1 cellular context compared by ENCODE assay signal in the genomic region with DNA sequence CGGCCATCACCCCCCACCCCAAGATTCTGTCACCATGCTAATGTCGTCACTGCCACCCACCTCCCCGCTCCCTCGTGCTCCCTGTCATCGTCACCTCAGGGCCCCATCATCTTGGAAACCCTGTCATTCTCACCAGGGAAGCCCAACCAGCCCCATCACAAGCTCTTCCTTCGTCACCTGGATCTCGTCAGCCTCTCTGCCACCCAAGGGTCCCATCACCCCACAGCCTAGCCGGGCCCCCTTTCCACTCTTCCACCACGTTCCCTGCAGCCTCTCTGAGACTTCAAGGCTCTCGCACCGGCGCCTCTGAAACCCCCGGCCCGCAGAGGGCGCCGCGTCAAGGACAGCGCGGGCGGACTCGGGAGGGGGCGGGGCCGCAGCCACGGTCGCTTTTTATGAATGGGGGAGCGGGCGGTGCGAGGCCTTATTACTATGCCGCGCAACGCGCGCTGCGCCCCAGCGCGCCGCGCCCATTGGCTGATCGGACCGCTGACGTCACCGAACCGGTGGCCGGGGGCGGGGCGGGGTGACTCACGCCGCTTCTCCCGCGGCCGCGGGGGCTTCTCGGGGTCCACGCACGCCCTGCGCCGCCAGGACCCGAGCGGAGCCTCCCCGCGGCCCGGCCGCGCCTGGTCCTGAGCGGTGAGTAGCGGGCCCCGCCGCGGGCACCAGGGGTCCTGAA.
TF ChIP-seq lines count a peak whose summit lies in the region.

A gene with protein sequence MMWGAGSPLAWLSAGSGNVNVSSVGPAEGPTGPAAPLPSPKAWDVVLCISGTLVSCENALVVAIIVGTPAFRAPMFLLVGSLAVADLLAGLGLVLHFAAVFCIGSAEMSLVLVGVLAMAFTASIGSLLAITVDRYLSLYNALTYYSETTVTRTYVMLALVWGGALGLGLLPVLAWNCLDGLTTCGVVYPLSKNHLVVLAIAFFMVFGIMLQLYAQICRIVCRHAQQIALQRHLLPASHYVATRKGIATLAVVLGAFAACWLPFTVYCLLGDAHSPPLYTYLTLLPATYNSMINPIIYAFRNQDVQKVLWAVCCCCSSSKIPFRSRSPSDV (plus strand): TSS at position 527 of the 682 bp plus-strand sequence. CDS start 1,177 bp downstream, outside the sequence.

TF ChIP-seq in IMR-90, 13 proteins besides CTCF, POLR2A, EP300 and RAD21 (continued from another document):
- TF ChIP-seq, protein P1, sequence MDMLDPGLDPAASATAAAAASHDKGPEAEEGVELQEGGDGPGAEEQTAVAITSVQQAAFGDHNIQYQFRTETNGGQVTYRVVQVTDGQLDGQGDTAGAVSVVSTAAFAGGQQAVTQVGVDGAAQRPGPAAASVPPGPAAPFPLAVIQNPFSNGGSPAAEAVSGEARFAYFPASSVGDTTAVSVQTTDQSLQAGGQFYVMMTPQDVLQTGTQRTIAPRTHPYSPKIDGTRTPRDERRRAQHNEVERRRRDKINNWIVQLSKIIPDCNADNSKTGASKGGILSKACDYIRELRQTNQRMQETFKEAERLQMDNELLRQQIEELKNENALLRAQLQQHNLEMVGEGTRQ (IDR thresholded peaks at IDR 0.05; ENCODE audit: low read depth, low read length), result no peak
- TF ChIP-seq MAFK (IDR thresholded peaks at IDR 0.05; ENCODE audit: low read depth, low read length) (no peak), FOS (IDR thresholded peaks at IDR 0.05; ENCODE audit: low read depth, low read length) (peak; percentile 86), RFX5 (IDR thresholded peaks at IDR 0.05; ENCODE audit: low read depth, low read length) (peak; percentile 57; the same call in 1 of the 2 replicates)
